In genomic region chr4:155572106-155572703, GRCh38 we compare ENCODE assay signal across 23 cellular contexts.
A peak's percentile ranks its signal among the peaks of the same experiment; 100 is the strongest.
DNase-seq lines count a peak whose midpoint lies in the region; TF ChIP-seq lines count a peak whose summit lies in the region.
"Had no signal": no experiment of that assay in that cellular context is flagged by ENCODE, and none has a peak within 500 bp of the region (broad histone marks: within the 10 kb centered on the region; RNA-seq: fewer than 3 reads in every experiment).

No MANE protein-coding gene starts in this region.

- no peaks in the 10 kb centered on the region for H3K36me3 ChIP-seq in MM.1S (replicated peaks; ENCODE audit: insufficient read depth, low read length)
- H3K36me3 ChIP-seq: Peyer's patch had no signal

- H3K9me3 ChIP-seq in MM.1S (replicated peaks; ENCODE audit: insufficient read depth, low read length) = no peaks in the 10 kb centered on the region
- H3K9me3 ChIP-seq: A549, Caco-2, Peyer's patch, SK-N-SH had no signal

- H3K4me1 Mint-ChIP-seq in endothelial cell (ENCODE audit: unreplicated experiment) = peaks cover 7% of the 10 kb centered on the region

- peak overlapping the region; percentile 67 for H3K27ac Mint-ChIP-seq in endothelial cell (ENCODE audit: unreplicated experiment)
- H3K27ac Mint-ChIP-seq: CD8-positive, alpha-beta T cell had no signal

- H4K20me1 ChIP-seq in MM.1S (ENCODE audit: insufficient read depth, low read length) = no peaks in the 10 kb centered on the region

- TF ChIP-seq CTCF in GM12865 (IDR thresholded peaks at IDR 0.05; ENCODE audit: insufficient read depth, low read depth, low read length, missing control alignments) = no peak
- TF ChIP-seq CTCF in MM.1S (IDR thresholded peaks at IDR 0.05; ENCODE audit: low read length) = no peak
- TF ChIP-seq CTCF in endothelial cell (IDR thresholded peaks at IDR 0.05; ENCODE audit: unreplicated experiment) = no peak

- DNase-seq in GM12865 (ENCODE audit: low read depth) = peak; percentile 15
- peak; percentile 27 for DNase-seq in MM.1S
- no peak for DNase-seq in endothelial cell (ENCODE audit: low spot score)
- peak; percentile 76 for DNase-seq in islet precursor cell
- no peak for DNase-seq in GM19240 (ENCODE audit: insufficient read length, low spot score)
- no peak for DNase-seq in OCI-M1 (lab: John Stamatoyannopoulos, UW)
- DNase-seq in occipital lobe (lab: John Stamatoyannopoulos, UW) = no peak
- DNase-seq: C1 segment of cervical spinal cord; Caco-2; CD8-positive, alpha-beta T cell; DMS79 treated with DMSO at 0.1 percent for 48 hours; GF-D8; Kasumi-1; MV-4-11; NCI-H1105; NCI-H2029; NCI-H446 treated with DMSO at 0.1 percent for 48 hours; NCI-H526; NCI-H82; Peyer's patch; SK-N-SH; SW 1271 had no signal

- H3K9ac ChIP-seq in MM.1S (ENCODE audit: low read length) = no peak overlapping the region
- H3K9ac ChIP-seq: SK-N-SH had no signal

- H3K4me3 Mint-ChIP-seq in endothelial cell (ENCODE audit: unreplicated experiment) = no peak overlapping the region
- H3K4me3 Mint-ChIP-seq: CD8-positive, alpha-beta T cell had no signal

- no peaks in the 10 kb centered on the region for H3K9me2 ChIP-seq in MM.1S (replicated peaks; ENCODE audit: insufficient read depth, low read length)
- H3K9me2 ChIP-seq: SK-N-SH had no signal

- peak overlapping the region; percentile 41 for H3K4me2 ChIP-seq in MM.1S (ENCODE audit: low read depth, low read length)
- H3K4me2 ChIP-seq: A549, SK-N-SH had no signal

- H3F3A ChIP-seq in MM.1S (ENCODE audit: insufficient read depth, low read length) = 0 out of 2 replicates have a peak, but pooled peaks cover 4% of the 10 kb centered on the region

- peaks cover 3% of the 10 kb centered on the region for H3K27me3 Mint-ChIP-seq in endothelial cell (ENCODE audit: unreplicated experiment)

- H3K4me1 ChIP-seq in MM.1S (ENCODE audit: low read length) = 0 out of 2 replicates have a peak, but pooled peaks cover 8% of the 10 kb centered on the region
- H3K4me1 ChIP-seq: A549, Caco-2, Peyer's patch had no signal

- H3K79me2 ChIP-seq in MM.1S (ENCODE audit: low read length) = no peaks in the 10 kb centered on the region

- no peaks in the 10 kb centered on the region for H3K9me3 Mint-ChIP-seq in endothelial cell (ENCODE audit: unreplicated experiment)
- H3K9me3 Mint-ChIP-seq: CD8-positive, alpha-beta T cell had no signal

- peak overlapping the region; percentile 47 for H2AFZ ChIP-seq in MM.1S (ENCODE audit: low read length)

- peaks cover 4% of the 10 kb centered on the region for H3K36me3 Mint-ChIP-seq in endothelial cell (ENCODE audit: low read depth, unreplicated experiment)
- H3K36me3 Mint-ChIP-seq: CD8-positive, alpha-beta T cell had no signal

- H3K27ac ChIP-seq in MM.1S (ENCODE audit: low read length) = peak overlapping the region; percentile 24; the same call in 1 of the 2 replicates
- H3K27ac ChIP-seq: A549, Peyer's patch had no signal

- no peaks in the 10 kb centered on the region for H3K27me3 ChIP-seq in MM.1S (replicated peaks; ENCODE audit: insufficient read depth, low read length)
- H3K27me3 ChIP-seq: Peyer's patch had no signal

- H3K4me3 ChIP-seq in GM12865 (ENCODE audit: low read depth, low read length) (no peak overlapping the region), MM.1S (ENCODE audit: low read length) (peak overlapping the region; percentile 16; the same call in 1 of the 2 replicates)
- H3K4me3 ChIP-seq: A549, Peyer's patch had no signal

Comparison
In these comparisons a context has a peak if more than half of its experiments do, and no peak if none do; other contexts are left out.
1. DNase-seq: peak in GM12865 (single experiment), MM.1S (single experiment) and islet precursor cell (single experiment); none in endothelial cell (single experiment), GM19240 (single experiment), OCI-M1 (single experiment) and occipital lobe (single experiment).